23 cellular contexts compared by ENCODE assay signal in the genomic region with DNA sequence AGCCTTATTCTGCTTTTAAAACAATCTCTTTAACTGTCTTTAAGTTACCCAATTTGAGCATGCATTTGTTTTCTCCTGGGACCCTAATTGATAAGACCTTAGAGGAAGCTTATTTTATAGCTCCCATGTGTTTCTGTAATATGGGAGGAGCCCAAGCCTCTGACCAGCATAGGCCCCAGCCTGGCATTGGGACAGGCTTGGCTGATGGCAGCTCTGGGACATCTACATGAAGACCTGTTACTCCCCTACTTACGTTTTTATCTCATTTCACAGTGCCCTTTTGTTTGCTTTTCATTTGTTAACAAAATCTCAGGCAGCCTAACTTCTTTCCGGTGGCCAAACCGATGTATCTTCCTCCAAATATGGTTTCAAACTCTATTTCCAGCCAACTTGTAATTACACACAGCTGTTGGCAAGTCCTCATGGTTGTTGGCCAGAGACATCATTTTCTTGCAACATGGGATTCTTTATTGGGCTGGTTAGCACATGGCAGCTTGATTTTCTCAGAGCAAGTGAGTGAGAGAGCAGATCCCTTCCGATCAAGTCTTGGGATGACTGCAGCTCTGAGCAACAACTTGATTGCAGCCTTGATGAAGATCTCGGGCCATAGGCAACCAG.
A peak's percentile ranks its signal among the peaks of the same experiment; 100 is the strongest.
DNase-seq lines count a peak whose midpoint lies in the region; ATAC-seq and TF ChIP-seq lines count a peak whose summit lies in the region.
"Had no signal": no experiment of that assay in that cellular context is flagged by ENCODE, and none has a peak within 500 bp of the region (broad histone marks: within the 10 kb centered on the region; RNA-seq: fewer than 3 reads in every experiment).

No MANE protein-coding gene starts in this region.

- H2AFZ ChIP-seq in osteoblast (ENCODE audit: low read length), result peak overlapping the region; percentile 16

- no peaks in the 10 kb centered on the region for H3K27me3 ChIP-seq in MG63
- H3K27me3 ChIP-seq in osteoblast (ENCODE audit: insufficient read depth, low read length), result no peaks in the 10 kb centered on the region
- H3K27me3 ChIP-seq: Peyer's patch had no signal

- no peak overlapping the region for H3K4me2 ChIP-seq in osteoblast (ENCODE audit: insufficient read depth, low read length)

- H3K9me3 ChIP-seq in MG63 (no peaks in the 10 kb centered on the region), osteoblast (ENCODE audit: low read depth, low read length) (no peaks in the 10 kb centered on the region)
- H3K9me3 ChIP-seq: Peyer's patch had no signal

- no peaks in the 10 kb centered on the region for H3K79me2 ChIP-seq in osteoblast (ENCODE audit: insufficient read depth, low read length)

- ATAC-seq in esophagus mucosa, result peak; percentile 25
- ATAC-seq: activated CD4-positive, alpha-beta T cell treated with anti-CD3 and anti-CD28 coated beads for 36 hours; stimulated activated effector memory CD8-positive, alpha-beta T cell treated with anti-CD3 and anti-CD28 coated beads, Interleukin-12 subunit alpha, Interleukin-12 subunit beta, amount 100 ng/mL, for 72 hours had no signal

- H3K4me3 ChIP-seq in AG10803 (ENCODE audit: low read length), result no peak overlapping the region
- H3K4me3 ChIP-seq in MG63, result no peak overlapping the region
- H3K4me3 ChIP-seq in osteoblast (ENCODE audit: insufficient read depth, low read length), result no peak overlapping the region
- H3K4me3 ChIP-seq: lung, Peyer's patch had no signal

- no peaks in the 10 kb centered on the region for H3K4me1 ChIP-seq in osteoblast (ENCODE audit: insufficient read depth, low read length)
- H3K4me1 ChIP-seq: Peyer's patch had no signal

- no peak overlapping the region for H3K27ac ChIP-seq in osteoblast (ENCODE audit: low read depth, low read length)
- H3K27ac ChIP-seq: Peyer's patch had no signal

- H4K20me1 ChIP-seq in osteoblast (ENCODE audit: insufficient read depth, low read length), result no peaks in the 10 kb centered on the region

- DNase-seq in AG10803 (ENCODE audit: low read depth) (peak; percentile 21), MG63 (peak; percentile 59), osteoblast (ENCODE audit: insufficient read length, low spot score, missing footprints) (no peak), RPMI8226 (no peak), OCI-M1 (lab: John Stamatoyannopoulos, UW) (no peak), NOMO-1 treated with dmso at 0.1 percent for 144 hours (lab: John Stamatoyannopoulos, UW; ENCODE audit: unreplicated experiment) (no peak)
- DNase-seq: activated CD4-positive, alpha-beta T cell treated with anti-CD3 and anti-CD28 coated beads for 36 hours; activated CD8-positive, alpha-beta memory T cell treated with anti-CD3 and anti-CD28 coated beads for 24 hours; activated gamma-delta T cell; activated T-cell treated with anti-CD3 and anti-CD28 coated beads, Interleukin-2, amount 50 U/mL, for 1 hour; CD4-positive, CD25-positive, alpha-beta regulatory T cell; HFFc6; kidney; MM.1S; NCI-H1436; NCI-H510A treated with DMSO at 0.1 percent for 48 hours; NK-92 treated with Interleukin-12 subunit alpha and Interleukin-12 subunit beta, amount 100 ng/mL, for 24 hours; Peyer's patch; stimulated activated CD4-positive, alpha-beta T cell treated with anti-CD3 and anti-CD28 coated beads, Interleukin-2, amount 100 ng/mL, for 48 hours; T-helper 2 cell had no signal

- H3K36me3 ChIP-seq in MG63, result no peaks in the 10 kb centered on the region
- no peaks in the 10 kb centered on the region for H3K36me3 ChIP-seq in osteoblast (ENCODE audit: insufficient read depth, low read length)
- H3K36me3 ChIP-seq: Peyer's patch had no signal

- TF ChIP-seq CTCF in AG10803 (conservative IDR thresholded peaks at IDR 0.05; ENCODE audit: low read length) (no peak), osteoblast (IDR thresholded peaks at IDR 0.05; ENCODE audit: extremely low read depth, low read depth, low read length) (no peak)

Comparison
In these comparisons a context has a peak if more than half of its experiments do, and no peak if none do; other contexts are left out.
1. DNase-seq: peak in AG10803 (single experiment) and MG63 (single experiment); none in osteoblast (single experiment), RPMI8226 (single experiment), OCI-M1 (single experiment) and NOMO-1 treated with dmso at 0.1 percent for 144 hours (single experiment).